16 cellular contexts compared by ENCODE assay signal in genomic region chr20:56181593-56181992, GRCh38.
DNase-seq lines count a peak whose midpoint lies in the region; ATAC-seq, FAIRE-seq and TF ChIP-seq lines count a peak whose summit lies in the region.
"Had no signal": no experiment of that assay in that cellular context is flagged by ENCODE, and none has a peak within 500 bp of the region (broad histone marks: within the 10 kb centered on the region; RNA-seq: fewer than 3 reads in every experiment).

No MANE protein-coding gene starts in this region.

- no peaks in the 10 kb centered on the region for H3K27me3 ChIP-seq in KMS-11 (ENCODE audit: insufficient read depth, low read depth)
- H3K27me3 ChIP-seq in HepG2 (ENCODE audit: control insufficient read depth in 1 of 2, insufficient read depth in 2 of 2, low read length in 2 of 2), result peaks cover 0 to 2% of the 10 kb centered on the region in 2 experiments; a peak in 1 of 5 replicates
- H3K27me3 ChIP-seq in pancreas, result no peaks in the 10 kb centered on the region

- no peaks in the 10 kb centered on the region for H4K20me1 ChIP-seq in KMS-11 (ENCODE audit: insufficient read depth)
- no peaks in the 10 kb centered on the region for H4K20me1 ChIP-seq in HepG2 (ENCODE audit: insufficient read depth, low read length)

- no peak overlapping the region for H3K9ac ChIP-seq in KMS-11
- H3K9ac ChIP-seq in HepG2 (ENCODE audit: insufficient read depth, low read depth, low read length), result no peak overlapping the region

- intact Hi-C loops in HepG2 (cut with micrococcal nuclease; ENCODE audit: unreplicated experiment), result no loop called here
- intact Hi-C loops in pancreas (cut with DNase I), result no loop called here

- FAIRE-seq in HepG2 (lab: Jason Lieb, UNC) (no peak), pancreas (lab: Jason Lieb, UNC) (no peak)
- FAIRE-seq: K562 had no signal

- TF ChIP-seq POLR2A in HepG2 (IDR thresholded peaks at IDR 0.05; ENCODE audit: insufficient read depth in 1 of 2, low read depth in 2 of 2, low read length in 2 of 2), result no peak

- in situ Hi-C loops in T47D (cut with HindIII; ENCODE audit: low pct_unique_long_range_greater_than_20kb, low sequenced_read_pairs), result no loop called here
- in situ Hi-C loops in HepG2 (cut with HindIII; ENCODE audit: extremely low pct_ligation_motif_present, low pct_unique_long_range_greater_than_20kb), result no loop called here

- H3K36me3 ChIP-seq in KMS-11 (ENCODE audit: insufficient read depth), result no peaks in the 10 kb centered on the region
- H3K36me3 ChIP-seq in HepG2 (replicated peaks in 1 of 2; ENCODE audit: control insufficient read depth in 1 of 2, insufficient read depth in 2 of 2, low read length in 2 of 2), result no peaks in the 10 kb centered on the region
- H3K36me3 ChIP-seq in pancreas, result no peaks in the 10 kb centered on the region
- H3K36me3 ChIP-seq: heart right ventricle, prostate gland, stomach had no signal

- ATAC-seq in HepG2, result no peak
- no peak for ATAC-seq in pancreas
- ATAC-seq in HG03159 (IDR thresholded peaks at IDR 0.05; ENCODE audit: unreplicated experiment), result no peak
- ATAC-seq: heart right ventricle, K562 had no signal

- H3K27ac ChIP-seq in 22Rv1, result no peak overlapping the region
- no peak overlapping the region for H3K27ac ChIP-seq in KMS-11
- H3K27ac ChIP-seq in HepG2 (ENCODE audit: extremely low read length, insufficient read depth, low read length), result no peak overlapping the region
- no peak overlapping the region for H3K27ac ChIP-seq in pancreas
- H3K27ac ChIP-seq: heart right ventricle, prostate gland, stomach had no signal

- POLR2A ChIA-PET in HepG2 (lab: Yijun Ruan, JAX), result no interaction called here

- TF ChIP-seq CTCF in 22Rv1 (IDR thresholded peaks at IDR 0.05), result peak; percentile 26
- peak; percentile 40 for TF ChIP-seq CTCF in KMS-11 (conservative IDR thresholded peaks at IDR 0.05; ENCODE audit: low read depth, low read length)
- TF ChIP-seq CTCF in HepG2 (CRISPR knock-in tag; IDR thresholded peaks at IDR 0.05), result peak; percentile 38
- no peak for TF ChIP-seq CTCF in pancreas (IDR thresholded peaks at IDR 0.05)

- H3K4me2 ChIP-seq in KMS-11 (no peak overlapping the region), HepG2 (ENCODE audit: low read depth, low read length) (no peak overlapping the region)

- WGBS in HepG2 (ENCODE audit: low lambda C conversion rate), result 8% methylated on average over 1 of the region's 1 CpG
- WGBS in pancreas, 2 donors, result 63% methylated on average over 1 of the region's 1 CpG

- TF ChIP-seq RAD21 in HepG2 (CRISPR knock-in tag; IDR thresholded peaks at IDR 0.05), result no peak

- no peak for TF ChIP-seq EP300 in HepG2 (IDR thresholded peaks at IDR 0.05; ENCODE audit: low read depth in 2 of 2, low read length in 2 of 2)
- no peak for TF ChIP-seq EP300 in HepG2 (CRISPR knock-in tag; IDR thresholded peaks at IDR 0.05; ENCODE audit: borderline replicate concordance)

- H3K4me1 ChIP-seq in KMS-11 (ENCODE audit: low read depth, poor library complexity, severe bottlenecking), result no peaks in the 10 kb centered on the region
- H3K4me1 ChIP-seq in HepG2 (ENCODE audit: insufficient read depth, low read length), result no peaks in the 10 kb centered on the region
- H3K4me1 ChIP-seq in pancreas, result no peaks in the 10 kb centered on the region
- H3K4me1 ChIP-seq: heart right ventricle, prostate gland, stomach had no signal

- no peaks in the 10 kb centered on the region for H3K79me2 ChIP-seq in KMS-11 (ENCODE audit: insufficient read depth, low read depth)
- H3K79me2 ChIP-seq in HepG2 (ENCODE audit: insufficient read depth, low read length), result no peaks in the 10 kb centered on the region

- H3K9me3 ChIP-seq in HepG2 (ENCODE audit: low read length), result no peaks in the 10 kb centered on the region
- H3K9me3 ChIP-seq in pancreas, result no peaks in the 10 kb centered on the region
- H3K9me3 ChIP-seq: heart right ventricle, prostate gland, stomach had no signal

- peak; percentile 28 to 78 for DNase-seq in T47D (ENCODE audit: low read depth in 1 of 2, low spot score in 1 of 2)
- no peak for DNase-seq in HepG2 (ENCODE audit: low spot score)
- no peak for DNase-seq in HK-2 (ENCODE audit: unreplicated experiment)
- no peak for DNase-seq in OCI-M2 (lab: John Stamatoyannopoulos, UW; ENCODE audit: unreplicated experiment)
- no peak for DNase-seq in pancreas
- DNase-seq: activated CD4-positive, CD25-positive, alpha-beta regulatory T cell; GDM1; heart right ventricle; naive B cell; NCI-H1092; stomach had no signal

- no TSS peak for BruUV-seq in HepG2 (replicated peaks; lab: Mats Ljungman, UMichigan)

- H2AFZ ChIP-seq in KMS-11 (ENCODE audit: low read depth) (no peak overlapping the region), HepG2 (ENCODE audit: low read length) (no peak overlapping the region)

- H3K4me3 ChIP-seq in KMS-11 (IDR thresholded peaks at IDR 0.05; ENCODE audit: insufficient read depth, low read depth, low read length) (no peak overlapping the region), HepG2 (replicated peaks in 1 of 3; ENCODE audit: insufficient read depth in 1 of 3, low read depth in 2 of 3, low read length in 3 of 3) (no peak overlapping the region), pancreas (no peak overlapping the region)
- H3K4me3 ChIP-seq: heart right ventricle, K562, prostate gland, stomach had no signal

- CTCF ChIA-PET in HepG2 (lab: Yijun Ruan, JAX; ENCODE audit: low intra/inter-chr PET ratio, low total read pairs), result no interaction called here

TF ChIP-seq in HepG2, 621 proteins besides CTCF, POLR2A, EP300 and RAD21:
- TF ChIP-seq STAG1 (CRISPR knock-in tag; IDR thresholded peaks at IDR 0.05) (peak; percentile 65), GMEB1 (CRISPR knock-in tag; IDR thresholded peaks at IDR 0.05; ENCODE audit: borderline replicate concordance) (no peak), ZNF737 (CRISPR knock-in tag; IDR thresholded peaks at IDR 0.05; ENCODE audit: borderline replicate concordance) (no peak), ATF7 (IDR thresholded peaks at IDR 0.05) (0 out of 2 replicates have a peak, but pooled peaks have one; percentile 8), ATF7 (CRISPR knock-in tag; IDR thresholded peaks at IDR 0.05) (no peak)

Comparison
In these comparisons a context has a peak if more than half of its experiments do, and no peak if none do; other contexts are left out.
1. CTCF ChIP-seq: peak in 22Rv1 (single experiment), KMS-11 (single experiment) and HepG2 (single experiment); none in pancreas (0 of 4).
2. DNase-seq: peak in T47D (2 of 2); none in HepG2 (single experiment), HK-2 (single experiment), OCI-M2 (single experiment) and pancreas (0 of 6).